ENCODE assay signal across 26 cellular contexts in genomic region chr6:13030421-13030820, GRCh38.
"Had no signal": no experiment of that assay in that cellular context is flagged by ENCODE, and none has a peak within 500 bp of the region (broad histone marks: within the 10 kb centered on the region; RNA-seq: fewer than 3 reads in every experiment).

No MANE protein-coding gene starts in this region.

- H3K9me3 ChIP-seq: left lung, lower lobe of right lung, right atrium auricular region, stomach, testis, thyroid gland, transverse colon, upper lobe of left lung, vagina had no signal

- H2AFZ ChIP-seq: parathyroid adenoma had no signal

- FAIRE-seq: islet of Langerhans, kidney had no signal

- ATAC-seq: left colon; left lung; lower lobe of right lung; naive thymus-derived CD8-positive, alpha-beta T cell; sciatic nerve; stimulated activated naive B cell treated with anti-CD40 and anti-IgM and Interleukin-4, amounts not matched to agents 10 μg/mL and 1 μg/mL and 100 μg/mL, for 72 hours; stimulated activated naive CD8-positive, alpha-beta T cell treated with anti-CD3 and anti-CD28 coated beads, Interleukin-15, Interleukin-2, amounts not matched to agents 100 U/mL and 50 U/mL, for 24 hours had no signal

- H3K27ac ChIP-seq: left lung, lower lobe of right lung, parathyroid adenoma, right atrium auricular region, stomach, testis, thyroid gland, transverse colon, upper lobe of left lung, vagina had no signal

- H3K4me3 ChIP-seq: left lung, lower lobe of right lung, right atrium auricular region, skin epidermis, stomach, testis, thyroid gland, transverse colon, upper lobe of left lung, vagina had no signal

- H3K4me1 ChIP-seq: left lung, lower lobe of right lung, parathyroid adenoma, testis, transverse colon, vagina had no signal

- DNase-seq: immature natural killer cell; kidney; left colon; left lung; lower lobe of right lung; mammary epithelial cell; mesenchymal stem cell; naive thymus-derived CD8-positive, alpha-beta T cell; nucleus accumbens; stimulated activated CD4-positive, alpha-beta T cell treated with anti-CD3 and anti-CD28 coated beads, Interleukin-12 subunit alpha, Interleukin-12 subunit beta, amount 100 ng/mL, for 4 hours; stimulated activated CD4-positive, alpha-beta T cell treated with anti-CD3 and anti-CD28 coated beads, Interleukin-15, amount 100 ng/mL, for 24 hours; stimulated activated CD4-positive, alpha-beta T cell treated with anti-CD3 and anti-CD28 coated beads, Interleukin-2, amount 100 ng/mL, for 24 hours; stimulated activated CD4-positive, alpha-beta T cell treated with anti-CD3 and anti-CD28 coated beads, Interleukin-4, amount 100 ng/mL, for 1 hour; stimulated activated naive B cell treated with anti-CD40 and anti-IgM and Interleukin-4, amounts not matched to agents 10 μg/mL and 1 μg/mL and 100 μg/mL, for 72 hours; stimulated activated naive CD8-positive, alpha-beta T cell treated with anti-CD3 and anti-CD28 coated beads, Interleukin-15, Interleukin-2, amounts not matched to agents 100 U/mL and 50 U/mL, for 24 hours; stomach; testis; thyroid gland; transverse colon; upper lobe of left lung had no signal

- H3K27me3 ChIP-seq: left lung, right atrium auricular region, stomach, testis, thyroid gland, transverse colon, upper lobe of left lung, vagina had no signal

- H3K79me2 ChIP-seq: parathyroid adenoma had no signal

- H3K36me3 ChIP-seq: left lung, lower lobe of right lung, right atrium auricular region, stomach, thyroid gland, transverse colon, upper lobe of left lung, vagina had no signal
